In the genomic region with DNA sequence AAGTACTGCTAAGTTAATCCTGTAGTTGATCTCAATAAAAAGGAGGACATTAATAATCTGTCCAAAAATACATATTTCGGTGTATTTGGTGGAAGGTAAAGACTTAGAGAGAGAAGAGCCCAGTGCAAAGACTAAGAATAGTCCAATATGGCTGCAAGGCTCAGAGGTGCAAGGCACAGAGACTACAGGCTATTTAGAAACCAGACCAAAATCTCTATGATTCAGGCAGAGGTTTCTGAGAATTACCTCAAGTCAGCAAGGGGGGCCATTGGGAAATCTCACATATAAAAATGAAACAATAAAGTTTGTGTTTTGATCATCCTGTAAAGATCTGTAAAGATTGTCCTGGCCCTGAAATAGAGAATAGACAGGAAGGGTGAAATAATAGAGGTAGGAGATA, we compare ENCODE assay signal across 14 cellular contexts.
DNase-seq lines count a peak whose midpoint lies in the region; ATAC-seq lines count a peak whose summit lies in the region.
"Had no signal": no experiment of that assay in that cellular context is flagged by ENCODE, and none has a peak within 500 bp of the region (broad histone marks: within the 10 kb centered on the region; RNA-seq: fewer than 3 reads in every experiment).

No MANE protein-coding gene starts in this region.

- H3K4me3 ChIP-seq in CD8-positive, alpha-beta memory T cell (ENCODE audit: low read length), result no peak overlapping the region

- CTCF ChIA-PET in CD8-positive, alpha-beta memory T cell (lab: Charles Lee), result no interaction called here

- peak; percentile 20 to 26 for DNase-seq in activated T-cell treated with anti-CD3 and anti-CD28 coated beads, Interleukin-2, amount 50 U/mL, for 72 hours
- DNase-seq in activated T-cell treated with anti-CD3 and anti-CD28 coated beads for 4 hours, result no peak
- no peak for DNase-seq in CD8-positive, alpha-beta memory T cell
- no peak for DNase-seq in stimulated activated effector memory CD8-positive, alpha-beta T cell treated with anti-CD3 and anti-CD28 coated beads, Interleukin-12 subunit alpha, Interleukin-12 subunit beta, amount 100 ng/mL, for 72 hours (ENCODE audit: low spot score in 2 of 2)
- DNase-seq in NCI-H345 treated with DMSO at 0.1 percent for 48 hours (lab: John Stamatoyannopoulos, UW; ENCODE audit: unreplicated experiment), result no peak
- DNase-seq: ACHN, KBM-7, NCI-H1048, NCI-H1694, NCI-H446, PC-3 had no signal

- no peaks in the 10 kb centered on the region for H3K27me3 Mint-ChIP-seq in activated T-cell treated with anti-CD3 and anti-CD28 coated beads, Interleukin-2, amount 50 U/mL, for 72 hours (ENCODE audit: low read depth)
- H3K27me3 Mint-ChIP-seq in CD8-positive, alpha-beta memory T cell, result no peaks in the 10 kb centered on the region
- no peaks in the 10 kb centered on the region for H3K27me3 Mint-ChIP-seq in activated T-helper 17 cell treated with anti-CD3 and anti-CD28 coated beads, Interleukin-2, amount 50 U/mL, for 72 hours
- H3K27me3 Mint-ChIP-seq: B cell had no signal

- POLR2A ChIA-PET in CD8-positive, alpha-beta memory T cell (lab: Charles Lee), result no interaction called here

- peaks cover 72% of the 10 kb centered on the region for H3K4me1 ChIP-seq in CD8-positive, alpha-beta memory T cell (ENCODE audit: insufficient read depth, low read length)

- H3K9me3 ChIP-seq in CD8-positive, alpha-beta memory T cell (ENCODE audit: low read length), result no peaks in the 10 kb centered on the region

- peaks cover 83% of the 10 kb centered on the region for H3K4me1 Mint-ChIP-seq in activated T-cell treated with anti-CD3 and anti-CD28 coated beads, Interleukin-2, amount 50 U/mL, for 72 hours (ENCODE audit: low read depth)
- peaks cover 79 to 95% (median 88%) of the 10 kb centered on the region in 3 donors for H3K4me1 Mint-ChIP-seq in CD8-positive, alpha-beta memory T cell
- H3K4me1 Mint-ChIP-seq in activated T-helper 17 cell treated with anti-CD3 and anti-CD28 coated beads, Interleukin-2, amount 50 U/mL, for 72 hours, result peaks cover 53% of the 10 kb centered on the region
- peaks cover 58% of the 10 kb centered on the region for H3K4me1 Mint-ChIP-seq in stimulated activated effector memory CD8-positive, alpha-beta T cell treated with anti-CD3 and anti-CD28 coated beads, Interleukin-12 subunit alpha, Interleukin-12 subunit beta, amount 100 ng/mL, for 72 hours
- H3K4me1 Mint-ChIP-seq: B cell had no signal

- H3K9me3 Mint-ChIP-seq in activated T-cell treated with anti-CD3 and anti-CD28 coated beads, Interleukin-2, amount 50 U/mL, for 72 hours, result peaks cover 9 to 24% of the 10 kb centered on the region in 2 donors
- H3K9me3 Mint-ChIP-seq in CD8-positive, alpha-beta memory T cell, result peaks cover 0 to 3% (median 0%) of the 10 kb centered on the region in 5 donors
- H3K9me3 Mint-ChIP-seq in activated T-helper 17 cell treated with anti-CD3 and anti-CD28 coated beads, Interleukin-2, amount 50 U/mL, for 72 hours, result peaks cover 5% of the 10 kb centered on the region
- peaks cover 6% of the 10 kb centered on the region for H3K9me3 Mint-ChIP-seq in stimulated activated effector memory CD8-positive, alpha-beta T cell treated with anti-CD3 and anti-CD28 coated beads, Interleukin-12 subunit alpha, Interleukin-12 subunit beta, amount 100 ng/mL, for 72 hours

- peak overlapping the region; percentile 70 for H3K4me3 Mint-ChIP-seq in activated T-cell treated with anti-CD3 and anti-CD28 coated beads, Interleukin-2, amount 50 U/mL, for 72 hours
- peak overlapping the region in 2 of 7 donors; percentile 10 to 31 for H3K4me3 Mint-ChIP-seq in CD8-positive, alpha-beta memory T cell
- H3K4me3 Mint-ChIP-seq in activated T-helper 17 cell treated with anti-CD3 and anti-CD28 coated beads, Interleukin-2, amount 50 U/mL, for 72 hours, result peak overlapping the region; percentile 54
- no peak overlapping the region for H3K4me3 Mint-ChIP-seq in stimulated activated effector memory CD8-positive, alpha-beta T cell treated with anti-CD3 and anti-CD28 coated beads, Interleukin-12 subunit alpha, Interleukin-12 subunit beta, amount 100 ng/mL, for 72 hours
- H3K4me3 Mint-ChIP-seq: B cell had no signal

- no peaks in the 10 kb centered on the region for H3K27me3 ChIP-seq in CD8-positive, alpha-beta memory T cell (ENCODE audit: insufficient read depth, low read length, poor library complexity, severe bottlenecking)

- H3K27ac ChIP-seq in CD8-positive, alpha-beta memory T cell (ENCODE audit: low read depth, low read length), result no peak overlapping the region

- peaks cover 31 to 62% of the 10 kb centered on the region in 2 donors for H3K36me3 Mint-ChIP-seq in activated T-cell treated with anti-CD3 and anti-CD28 coated beads, Interleukin-2, amount 50 U/mL, for 72 hours (ENCODE audit: insufficient read depth in 2 of 2)
- H3K36me3 Mint-ChIP-seq in CD8-positive, alpha-beta memory T cell, result peaks cover 34 to 59% (median 36%) of the 10 kb centered on the region in 3 donors
- peaks cover 49% of the 10 kb centered on the region for H3K36me3 Mint-ChIP-seq in activated T-helper 17 cell treated with anti-CD3 and anti-CD28 coated beads, Interleukin-2, amount 50 U/mL, for 72 hours (ENCODE audit: low read depth)
- peaks cover 19% of the 10 kb centered on the region for H3K36me3 Mint-ChIP-seq in stimulated activated effector memory CD8-positive, alpha-beta T cell treated with anti-CD3 and anti-CD28 coated beads, Interleukin-12 subunit alpha, Interleukin-12 subunit beta, amount 100 ng/mL, for 72 hours

- peak overlapping the region; percentile 94 for H3K27ac Mint-ChIP-seq in activated T-cell treated with anti-CD3 and anti-CD28 coated beads, Interleukin-2, amount 50 U/mL, for 72 hours
- peak overlapping the region in 7 of 8 donors; percentile 26 to 79 (median 67) for H3K27ac Mint-ChIP-seq in CD8-positive, alpha-beta memory T cell
- peak overlapping the region; percentile 68 for H3K27ac Mint-ChIP-seq in activated T-helper 17 cell treated with anti-CD3 and anti-CD28 coated beads, Interleukin-2, amount 50 U/mL, for 72 hours
- peak overlapping the region; percentile 62 for H3K27ac Mint-ChIP-seq in stimulated activated effector memory CD8-positive, alpha-beta T cell treated with anti-CD3 and anti-CD28 coated beads, Interleukin-12 subunit alpha, Interleukin-12 subunit beta, amount 100 ng/mL, for 72 hours
- H3K27ac Mint-ChIP-seq: B cell had no signal

- H3K36me3 ChIP-seq in CD8-positive, alpha-beta memory T cell (ENCODE audit: insufficient read depth, low read length), result peaks cover 22% of the 10 kb centered on the region

- peak; percentile 81 to 82 for ATAC-seq in activated T-cell treated with anti-CD3 and anti-CD28 coated beads, Interleukin-2, amount 50 U/mL, for 72 hours (replicated peaks in 1 of 2)
- peak; percentile 72 for ATAC-seq in activated T-helper 17 cell treated with anti-CD3 and anti-CD28 coated beads, Interleukin-2, amount 50 U/mL, for 72 hours (replicated peaks)
- ATAC-seq in stimulated activated effector memory CD8-positive, alpha-beta T cell treated with anti-CD3 and anti-CD28 coated beads, Interleukin-12 subunit alpha, Interleukin-12 subunit beta, amount 100 ng/mL, for 72 hours, result peak; percentile 87
- no peak for ATAC-seq in HG03460 (IDR thresholded peaks at IDR 0.05; ENCODE audit: unreplicated experiment)
- ATAC-seq: PC-3 had no signal

Comparison
In these comparisons a context has a peak if more than half of its experiments do, and no peak if none do; other contexts are left out.
1. DNase-seq: peak in activated T-cell treated with anti-CD3 and anti-CD28 coated beads, Interleukin-2, amount 50 U/mL, for 72 hours (2 of 2); none in activated T-cell treated with anti-CD3 and anti-CD28 coated beads for 4 hours (single experiment), CD8-positive, alpha-beta memory T cell (0 of 5), stimulated activated effector memory CD8-positive, alpha-beta T cell treated with anti-CD3 and anti-CD28 coated beads, Interleukin-12 subunit alpha, Interleukin-12 subunit beta, amount 100 ng/mL, for 72 hours (0 of 2) and NCI-H345 treated with DMSO at 0.1 percent for 48 hours (single experiment).
2. Peak in every context shown above with its lines, with median percentiles within 50 percentile points of each other: H3K27ac Mint-ChIP-seq.